In genomic region chr20:51054233-51054632, GRCh38 we compare ENCODE assay signal across 15 cellular contexts. TPM values are rescaled to one million over a fixed set of nuclear protein-coding genes. Genes with fewer than 3 reads are reported as not detected.
DNase-seq lines count a peak whose midpoint lies in the region; TF ChIP-seq lines count a peak whose summit lies in the region.
"Had no signal": no experiment of that assay in that cellular context is flagged by ENCODE, and none has a peak within 500 bp of the region (broad histone marks: within the 10 kb centered on the region; RNA-seq: fewer than 3 reads in every experiment).

No MANE protein-coding gene starts in this region.

- no peak overlapping the region for H3K14ac ChIP-seq in trophoblast cell (ENCODE audit: low read length)

- 89 to 95% methylated on average over 11 of the region's 11 CpGs for WGBS in endodermal cell (ENCODE audit: insufficient coverage in 1 of 2, insufficient read length in 1 of 2), 2 experiments
- WGBS in trophoblast cell (ENCODE audit: extremely low coverage, insufficient coverage, insufficient read length) = no CpG with 5 or more reads among the region's 11 CpGs

- peak; percentile 75 for DNase-seq in DMS153 (lab: John Stamatoyannopoulos, UW)
- DNase-seq in DMS153 treated with DMSO at 0.1 percent for 48 hours (lab: John Stamatoyannopoulos, UW; ENCODE audit: unreplicated experiment) = no peak
- DNase-seq in NCI-H748 (lab: John Stamatoyannopoulos, UW; ENCODE audit: unreplicated experiment) = peak; percentile 2
- no peak for DNase-seq in NCI-H748 treated with DMSO at 0.1 percent for 48 hours (lab: John Stamatoyannopoulos, UW)
- DNase-seq in endodermal cell = peak; percentile 27
- no peak for DNase-seq in trophoblast cell
- no peak for DNase-seq in activated CD4-positive, alpha-beta T cell treated with anti-CD3 and anti-CD28 coated beads for 48 hours
- DNase-seq in chondrocyte (ENCODE audit: low spot score) = no peak
- DNase-seq: AML-193; Caco-2; CD8-positive, alpha-beta memory T cell; GM23248; H7 had no signal

- H3K9me3 Mint-ChIP-seq in endodermal cell = peaks cover 10% of the 10 kb centered on the region
- H3K9me3 Mint-ChIP-seq in chondrocyte (ENCODE audit: low read depth) = peaks cover 1% of the 10 kb centered on the region

- H3K27ac Mint-ChIP-seq in endodermal cell = no peak overlapping the region
- H3K27ac Mint-ChIP-seq in chondrocyte (ENCODE audit: unreplicated experiment) = no peak overlapping the region

- H3K9me3 ChIP-seq in endodermal cell (ENCODE audit: control insufficient read depth, low read length) (peaks cover 14% of the 10 kb centered on the region), trophoblast cell (ENCODE audit: insufficient read depth, low read depth, low read length) (peaks cover 5% of the 10 kb centered on the region)
- H3K9me3 ChIP-seq: Caco-2 had no signal

- H3K9ac ChIP-seq in endodermal cell (ENCODE audit: extremely low read depth, low read length, poor library complexity, severe bottlenecking) (no peak overlapping the region), trophoblast cell (ENCODE audit: low read length) (no peak overlapping the region)
- H3K9ac ChIP-seq: BLaER1, GM23248 had no signal

- TF ChIP-seq CTCF in endodermal cell (conservative IDR thresholded peaks at IDR 0.05) = no peak
- no peak for TF ChIP-seq CTCF in chondrocyte (IDR thresholded peaks at IDR 0.05)

- no peaks in the 10 kb centered on the region for H3K27me3 Mint-ChIP-seq in endodermal cell (ENCODE audit: insufficient read depth)
- H3K27me3 Mint-ChIP-seq in chondrocyte (ENCODE audit: low read depth) = peaks cover 51% of the 10 kb centered on the region

- no peaks in the 10 kb centered on the region for H3K36me3 ChIP-seq in endodermal cell (ENCODE audit: control insufficient read depth, insufficient read depth, low read length)
- no peaks in the 10 kb centered on the region for H3K36me3 ChIP-seq in trophoblast cell (ENCODE audit: control insufficient read depth in 1 of 2, insufficient read depth in 2 of 2, low read length in 2 of 2)
- H3K36me3 ChIP-seq: BLaER1 had no signal

- no peak overlapping the region for H3K18ac ChIP-seq in trophoblast cell (ENCODE audit: low read length)

- H2BK12ac ChIP-seq in trophoblast cell (ENCODE audit: low read length) = no peak overlapping the region

- no peak overlapping the region for H3K4me3 ChIP-seq in endodermal cell (ENCODE audit: low read length)
- H3K4me3 ChIP-seq in trophoblast cell (ENCODE audit: low read depth, low read length) = peak overlapping the region; percentile 48
- H3K4me3 ChIP-seq: BLaER1, GM23248 had no signal

- H3K27me3 ChIP-seq in endodermal cell (ENCODE audit: control insufficient read depth, insufficient read depth, low read length, poor library complexity, severe bottlenecking) (no peaks in the 10 kb centered on the region), trophoblast cell (ENCODE audit: insufficient read depth, low read length) (no peaks in the 10 kb centered on the region)
- H3K27me3 ChIP-seq: BLaER1 had no signal

- H3K23ac ChIP-seq in trophoblast cell (ENCODE audit: low read length) = peak overlapping the region; percentile 6

- H4K12ac ChIP-seq in trophoblast cell (ENCODE audit: low read depth, low read length) = no peak overlapping the region

- H2AFZ ChIP-seq in trophoblast cell (ENCODE audit: insufficient read depth, low read length, poor library complexity) = no peak overlapping the region
- H2AFZ ChIP-seq: GM23248 had no signal

- no peaks in the 10 kb centered on the region for H3K79me1 ChIP-seq in trophoblast cell (ENCODE audit: low read length)

- H3K4me3 Mint-ChIP-seq in endodermal cell = no peak overlapping the region
- H3K4me3 Mint-ChIP-seq in chondrocyte (ENCODE audit: unreplicated experiment) = no peak overlapping the region
- H3K4me3 Mint-ChIP-seq: CD8-positive, alpha-beta memory T cell had no signal

- H3K4me1 Mint-ChIP-seq in endodermal cell = peaks cover 31% of the 10 kb centered on the region
- H3K4me1 Mint-ChIP-seq in chondrocyte (ENCODE audit: low read depth) = no peaks in the 10 kb centered on the region
- H3K4me1 Mint-ChIP-seq: CD8-positive, alpha-beta memory T cell had no signal

- H2AK5ac ChIP-seq in trophoblast cell (ENCODE audit: low read length) = no peak overlapping the region

- no peak overlapping the region for H3K27ac ChIP-seq in endodermal cell (ENCODE audit: low read depth, low read length)
- H3K27ac ChIP-seq in trophoblast cell (ENCODE audit: low read depth, low read length) = no peak overlapping the region
- H3K27ac ChIP-seq: 22Rv1, BLaER1, GM23248 had no signal

- no peaks in the 10 kb centered on the region for H3K79me2 ChIP-seq in trophoblast cell (ENCODE audit: control insufficient read depth, insufficient read depth, low read length, poor library complexity)

- no peak overlapping the region for H3K4me2 ChIP-seq in trophoblast cell (ENCODE audit: low read length)
- H3K4me2 ChIP-seq: BLaER1 had no signal

- H2BK120ac ChIP-seq in trophoblast cell (ENCODE audit: insufficient read depth, low read length, poor library complexity) = no peak overlapping the region

- no peaks in the 10 kb centered on the region for H3K36me3 Mint-ChIP-seq in endodermal cell (ENCODE audit: low read depth)
- H3K36me3 Mint-ChIP-seq in chondrocyte (ENCODE audit: low read depth) = no peaks in the 10 kb centered on the region
- H3K36me3 Mint-ChIP-seq: CD8-positive, alpha-beta memory T cell had no signal

- H3K4me1 ChIP-seq in endodermal cell (ENCODE audit: control insufficient read depth, insufficient read depth, low read length) (peaks cover 2% of the 10 kb centered on the region), trophoblast cell (ENCODE audit: control insufficient read depth in 1 of 2, insufficient read depth in 2 of 2, low read length in 2 of 2) (no peaks in the 10 kb centered on the region)
- H3K4me1 ChIP-seq: BLaER1, Caco-2 had no signal

- no peak overlapping the region for H4K8ac ChIP-seq in trophoblast cell (ENCODE audit: low read depth, low read length)

- H4K91ac ChIP-seq in trophoblast cell (ENCODE audit: low read depth, low read length) = no peak overlapping the region

- no peak overlapping the region for H2BK5ac ChIP-seq in trophoblast cell (ENCODE audit: low read depth, low read length, poor library complexity)

- H3K4ac ChIP-seq in trophoblast cell (ENCODE audit: low read depth, low read length) = no peak overlapping the region

RNA-seq across cellular contexts. Expression of gene KCNG1, which starts 31.3 kb away (rescaled TPM):
- total RNA-seq in endodermal cell (100 to 1,000 TPM; 106 to 126 TPM), chondrocyte (2.9 to 14.6 TPM (median 13.0 TPM) in 3 replicates)
- 35.5 TPM for polyA plus RNA-seq in endodermal cell (2013, experiment 1 of 2)
- 35.6 TPM for polyA plus RNA-seq in endodermal cell (2013, experiment 2 of 2)
- polyA plus RNA-seq in trophoblast cell (2013) = 11.5 and 12.7 TPM in 2 replicates
- polyA plus RNA-seq: CD8-positive, alpha-beta memory T cell had no signal

Comparison
In these comparisons a context has a peak if more than half of its experiments do, and no peak if none do; other contexts are left out.
1. DNase-seq: peak in DMS153 (single experiment), NCI-H748 (single experiment) and endodermal cell (single experiment); none in DMS153 treated with DMSO at 0.1 percent for 48 hours (single experiment), NCI-H748 treated with DMSO at 0.1 percent for 48 hours (single experiment), trophoblast cell (0 of 2), activated CD4-positive, alpha-beta T cell treated with anti-CD3 and anti-CD28 coated beads for 48 hours (single experiment) and chondrocyte (single experiment).